In the genomic region with DNA sequence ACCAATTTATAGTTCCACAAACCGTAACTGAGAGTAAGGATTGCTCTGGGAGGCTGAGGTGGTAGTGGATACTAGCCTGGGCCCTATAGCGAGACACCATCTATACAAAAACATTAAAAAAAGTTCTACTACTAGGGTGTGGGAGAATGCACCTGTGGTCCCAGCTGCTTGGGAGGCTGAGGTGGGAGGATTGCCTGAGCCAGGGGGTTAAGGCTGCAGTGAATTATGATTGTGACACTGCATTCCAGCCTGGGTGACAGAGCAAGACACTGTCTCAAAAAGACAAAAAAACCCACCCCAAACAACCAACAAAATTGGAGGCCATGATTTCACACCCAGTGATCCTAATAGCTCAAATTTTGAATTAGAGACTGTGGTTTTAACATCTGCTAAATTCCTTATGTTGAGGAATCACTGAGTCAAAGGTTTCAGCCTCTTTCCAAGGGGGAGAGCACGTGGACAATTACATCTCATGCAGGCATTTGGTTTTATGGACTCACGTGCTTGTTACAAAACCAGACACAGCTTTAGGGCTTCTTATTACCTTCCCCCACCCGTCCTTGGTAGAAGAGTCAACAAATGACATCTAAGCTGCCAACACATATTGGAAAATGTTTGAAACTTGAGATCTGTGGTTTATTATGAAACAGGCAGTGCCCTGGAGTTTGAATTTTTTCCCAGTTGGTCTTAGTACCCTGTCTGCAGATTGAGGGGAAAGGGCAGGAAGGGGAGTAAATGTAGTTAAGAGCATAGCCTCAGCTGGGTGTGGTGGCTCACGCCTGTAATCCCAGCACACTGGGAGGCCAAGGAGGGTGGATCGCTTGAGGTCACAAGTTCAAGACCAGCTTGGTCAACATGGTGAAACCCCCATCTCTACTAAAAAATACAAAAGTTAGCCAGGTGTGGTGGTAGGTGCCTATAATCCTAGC, we compare ENCODE assay signal across 11 cellular contexts. TPM values are rescaled to one million over a fixed set of nuclear protein-coding genes. Genes with fewer than 3 reads are reported as not detected.
DNase-seq lines count a peak whose midpoint lies in the region; ATAC-seq and TF ChIP-seq lines count a peak whose summit lies in the region.
"Had no signal": no experiment of that assay in that cellular context is flagged by ENCODE, and none has a peak within 500 bp of the region (broad histone marks: within the 10 kb centered on the region; RNA-seq: fewer than 3 reads in every experiment).

No MANE protein-coding gene starts in this region.

- no peak for TF ChIP-seq POLR2A in sigmoid colon (IDR thresholded peaks at IDR 0.05)

- no peaks in the 10 kb centered on the region for H3K27me3 ChIP-seq in sigmoid colon
- H3K27me3 ChIP-seq: Peyer's patch had no signal

- peak in 2 of 4 donors; percentile 27 to 32 for TF ChIP-seq EP300 in sigmoid colon (IDR thresholded peaks at IDR 0.05)

- peaks cover 0 to 12% (median 5%) of the 10 kb centered on the region in 4 donors for H3K36me3 ChIP-seq in sigmoid colon

- DNase-seq in HCEC 1CT (peak; percentile 99), NOMO-1 treated with DMSO at 0.1 percent for 48 hours (lab: John Stamatoyannopoulos, UW; ENCODE audit: unreplicated experiment) (peak; percentile 73), epidermal melanocyte (ENCODE audit: insufficient read length, low spot score) (peak; percentile 75), sigmoid colon (peak; percentile 64), midbrain (lab: John Stamatoyannopoulos, UW) (no peak)
- DNase-seq in stimulated activated CD4-positive, alpha-beta T cell treated with anti-CD3 and anti-CD28 coated beads, Interleukin-4, amount 100 ng/mL, for 4 hours: no peak
- DNase-seq: Peyer's patch; stimulated activated CD4-positive, alpha-beta T cell treated with anti-CD3 and anti-CD28 coated beads, Interleukin-12 subunit alpha, Interleukin-12 subunit beta, amount 100 ng/mL, for 4 hours had no signal

- H3K9me3 ChIP-seq in sigmoid colon: no peaks in the 10 kb centered on the region
- H3K9me3 ChIP-seq: Peyer's patch had no signal

- ATAC-seq in GM18858 (IDR thresholded peaks at IDR 0.05; ENCODE audit: unreplicated experiment) (no peak), HG02588 (IDR thresholded peaks at IDR 0.05; ENCODE audit: unreplicated experiment) (no peak)

- TF ChIP-seq CTCF in sigmoid colon (IDR thresholded peaks at IDR 0.05): no peak

- H3K4me1 ChIP-seq in sigmoid colon: peaks cover 0 to 18% (median 7%) of the 10 kb centered on the region in 4 donors

- H3K27ac ChIP-seq in sigmoid colon: peak overlapping the region in 3 of 4 donors; percentile 59 to 65 (median 61)

- intact Hi-C loops in sigmoid colon (cut with DNase I): no loop called here

- WGBS in sigmoid colon, 2 donors: 29 to 63% methylated on average over 7 of the region's 7 CpGs

- H3K4me3 ChIP-seq in sigmoid colon: no peak overlapping the region
- H3K4me3 ChIP-seq: Peyer's patch had no signal

RNA-seq across cellular contexts. Expression of gene CYP2A6, which starts 18.5 kb away (rescaled TPM):
- 1 to 10 TPM in 1 of 4 donors, not detected in 3; 1.8 TPM for total RNA-seq in sigmoid colon
- polyA plus RNA-seq in sigmoid colon: not detected
- total RNA-seq: dermis microvascular lymphatic vessel endothelial cell, Peyer's patch had no signal

RNA-seq across cellular contexts. Expression of gene EGLN2, which starts 32.8 kb away (rescaled TPM):
- total RNA-seq in sigmoid colon: 100 to 1,000 TPM in 1 of 4 donors, 10 to 100 TPM in 3; 60.9 to 106 (median 87.6) TPM
- polyA plus RNA-seq in sigmoid colon: 100 to 1,000 TPM in 2 of 3 donors, 10 to 100 TPM in 1; 88.9 to 105 (median 101) TPM

RNA-seq across cellular contexts. Expression of gene CYP2A7, which starts 50.3 kb away (rescaled TPM):
- total RNA-seq in sigmoid colon: under 1 TPM in 1 of 4 donors, not detected in 3; 0.36 TPM
- polyA plus RNA-seq in sigmoid colon: not detected
- total RNA-seq: dermis microvascular lymphatic vessel endothelial cell, Peyer's patch had no signal

RNA-seq across cellular contexts. Expression of gene RAB4B, which starts 53.7 kb away (rescaled TPM):
- total RNA-seq in sigmoid colon: 10 to 100 TPM; 15.6 to 21.3 (median 19.2) TPM
- 10 to 100 TPM; 39.0 to 76.5 (median 58.3) TPM for polyA plus RNA-seq in sigmoid colon

RNA-seq across cellular contexts. Expression of gene MIA, which starts 56.4 kb away (rescaled TPM):
- 10 to 100 TPM in 3 of 4 donors, 1 to 10 TPM in 1; 9.1 to 19.1 (median 15.7) TPM for total RNA-seq in sigmoid colon
- polyA plus RNA-seq in sigmoid colon: 10 to 100 TPM in 1 of 3 donors, 1 to 10 TPM in 1, not detected in 1; 2.1 to 11.3 TPM
- total RNA-seq: dermis microvascular lymphatic vessel endothelial cell had no signal

Comparison
In these comparisons a context has a peak if more than half of its experiments do, and no peak if none do; other contexts are left out.
1. DNase-seq: peak in HCEC 1CT (single experiment), NOMO-1 treated with DMSO at 0.1 percent for 48 hours (single experiment), epidermal melanocyte (single experiment) and sigmoid colon (single experiment); none in midbrain (single experiment) and stimulated activated CD4-positive, alpha-beta T cell treated with anti-CD3 and anti-CD28 coated beads, Interleukin-4, amount 100 ng/mL, for 4 hours (0 of 2).